In the genomic region with DNA sequence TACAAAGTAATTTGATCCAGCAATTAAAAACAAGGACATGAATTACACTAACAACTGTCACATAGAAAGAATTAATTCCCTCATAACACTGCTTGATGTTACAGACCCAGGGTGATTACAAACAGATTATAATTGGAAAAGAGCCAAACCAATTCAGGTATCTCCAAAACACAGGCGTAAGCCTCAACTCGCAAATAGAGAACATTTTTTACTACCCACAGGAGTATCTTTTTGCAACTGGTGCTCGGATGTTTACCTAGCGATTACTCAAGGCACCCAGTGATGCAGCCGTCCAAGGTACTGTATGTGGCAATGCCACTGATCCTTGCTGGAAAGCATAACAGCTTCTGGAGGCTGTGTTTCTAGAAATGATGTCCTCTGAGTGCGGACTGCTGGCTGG, we compare ENCODE assay signal across 1 cellular context.
TF ChIP-seq lines count a peak whose summit lies in the region.

No MANE protein-coding gene starts in this region.

TF ChIP-seq in HepG2, 621 proteins besides CTCF, POLR2A, EP300 and RAD21 (continued from another document and continues in another):
- TF ChIP-seq, protein P1, sequence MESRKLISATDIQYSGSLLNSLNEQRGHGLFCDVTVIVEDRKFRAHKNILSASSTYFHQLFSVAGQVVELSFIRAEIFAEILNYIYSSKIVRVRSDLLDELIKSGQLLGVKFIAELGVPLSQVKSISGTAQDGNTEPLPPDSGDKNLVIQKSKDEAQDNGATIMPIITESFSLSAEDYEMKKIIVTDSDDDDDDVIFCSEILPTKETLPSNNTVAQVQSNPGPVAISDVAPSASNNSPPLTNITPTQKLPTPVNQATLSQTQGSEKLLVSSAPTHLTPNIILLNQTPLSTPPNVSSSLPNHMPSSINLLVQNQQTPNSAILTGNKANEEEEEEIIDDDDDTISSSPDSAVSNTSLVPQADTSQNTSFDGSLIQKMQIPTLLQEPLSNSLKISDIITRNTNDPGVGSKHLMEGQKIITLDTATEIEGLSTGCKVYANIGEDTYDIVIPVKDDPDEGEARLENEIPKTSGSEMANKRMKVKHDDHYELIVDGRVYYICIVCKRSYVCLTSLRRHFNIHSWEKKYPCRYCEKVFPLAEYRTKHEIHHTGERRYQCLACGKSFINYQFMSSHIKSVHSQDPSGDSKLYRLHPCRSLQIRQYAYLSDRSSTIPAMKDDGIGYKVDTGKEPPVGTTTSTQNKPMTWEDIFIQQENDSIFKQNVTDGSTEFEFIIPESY (CRISPR knock-in tag; IDR thresholded peaks at IDR 0.05), result peak; percentile 19; the same call in 1 of the 2 replicates
- TF ChIP-seq PHF20 (CRISPR knock-in tag; IDR thresholded peaks at IDR 0.05) (no peak), ZNF746 (CRISPR knock-in tag; IDR thresholded peaks at IDR 0.05) (no peak), ZKSCAN5 (CRISPR knock-in tag; IDR thresholded peaks at IDR 0.05) (no peak), ZZZ3 (CRISPR knock-in tag; IDR thresholded peaks at IDR 0.05; ENCODE audit: borderline replicate concordance) (no peak), ZNF552 (CRISPR knock-in tag; IDR thresholded peaks at IDR 0.05; ENCODE audit: borderline replicate concordance) (no peak), PAX8 (CRISPR knock-in tag; IDR thresholded peaks at IDR 0.05; ENCODE audit: borderline replicate concordance) (no peak), NFYC (CRISPR knock-in tag; IDR thresholded peaks at IDR 0.05) (no peak), ZFY (CRISPR knock-in tag; IDR thresholded peaks at IDR 0.05) (no peak), NR2F1 (CRISPR knock-in tag; IDR thresholded peaks at IDR 0.05) (no peak), ZNF670 (CRISPR knock-in tag; IDR thresholded peaks at IDR 0.05; ENCODE audit: borderline replicate concordance) (0 out of 2 replicates have a peak, but pooled peaks have one; percentile 32), BRCA1 (CRISPR knock-in tag; IDR thresholded peaks at IDR 0.05) (no peak), AGO2 (optimal IDR thresholded peaks at IDR 0.05; ENCODE audit: low read depth, low read length) (no peak), NR3C1 (CRISPR knock-in tag; IDR thresholded peaks at IDR 0.05) (no peak), HNF4G (IDR thresholded peaks at IDR 0.05; ENCODE audit: borderline replicate concordance, low read depth, low read length) (peak; percentile 51; the same call in 1 of the 2 replicates), HNF4G (CRISPR knock-in tag; IDR thresholded peaks at IDR 0.05; ENCODE audit: borderline replicate concordance, low read depth) (no peak), ZFP36 (IDR thresholded peaks at IDR 0.05; ENCODE audit: borderline replicate concordance, low read depth, low read length, partially characterized antibody) (no peak), ZNF678 (CRISPR knock-in tag; IDR thresholded peaks at IDR 0.05) (no peak), ATRX (CRISPR knock-in tag; IDR thresholded peaks at IDR 0.05; ENCODE audit: borderline replicate concordance) (no peak), CEBPG (CRISPR knock-in tag; IDR thresholded peaks at IDR 0.05) (peak; percentile 87), TCF7L2 (IDR thresholded peaks at IDR 0.05; ENCODE audit: low read depth, low read length) (no peak), ZNF720 (CRISPR knock-in tag; IDR thresholded peaks at IDR 0.05) (no peak), MAF1 (CRISPR knock-in tag; IDR thresholded peaks at IDR 0.05; ENCODE audit: borderline replicate concordance) (no peak), PHF21A (CRISPR knock-in tag; IDR thresholded peaks at IDR 0.05) (no peak), ZNF644 (CRISPR knock-in tag; IDR thresholded peaks at IDR 0.05; ENCODE audit: low read depth) (0 out of 2 replicates have a peak, but pooled peaks have one; percentile 17)
- TF ChIP-seq, protein P2, sequence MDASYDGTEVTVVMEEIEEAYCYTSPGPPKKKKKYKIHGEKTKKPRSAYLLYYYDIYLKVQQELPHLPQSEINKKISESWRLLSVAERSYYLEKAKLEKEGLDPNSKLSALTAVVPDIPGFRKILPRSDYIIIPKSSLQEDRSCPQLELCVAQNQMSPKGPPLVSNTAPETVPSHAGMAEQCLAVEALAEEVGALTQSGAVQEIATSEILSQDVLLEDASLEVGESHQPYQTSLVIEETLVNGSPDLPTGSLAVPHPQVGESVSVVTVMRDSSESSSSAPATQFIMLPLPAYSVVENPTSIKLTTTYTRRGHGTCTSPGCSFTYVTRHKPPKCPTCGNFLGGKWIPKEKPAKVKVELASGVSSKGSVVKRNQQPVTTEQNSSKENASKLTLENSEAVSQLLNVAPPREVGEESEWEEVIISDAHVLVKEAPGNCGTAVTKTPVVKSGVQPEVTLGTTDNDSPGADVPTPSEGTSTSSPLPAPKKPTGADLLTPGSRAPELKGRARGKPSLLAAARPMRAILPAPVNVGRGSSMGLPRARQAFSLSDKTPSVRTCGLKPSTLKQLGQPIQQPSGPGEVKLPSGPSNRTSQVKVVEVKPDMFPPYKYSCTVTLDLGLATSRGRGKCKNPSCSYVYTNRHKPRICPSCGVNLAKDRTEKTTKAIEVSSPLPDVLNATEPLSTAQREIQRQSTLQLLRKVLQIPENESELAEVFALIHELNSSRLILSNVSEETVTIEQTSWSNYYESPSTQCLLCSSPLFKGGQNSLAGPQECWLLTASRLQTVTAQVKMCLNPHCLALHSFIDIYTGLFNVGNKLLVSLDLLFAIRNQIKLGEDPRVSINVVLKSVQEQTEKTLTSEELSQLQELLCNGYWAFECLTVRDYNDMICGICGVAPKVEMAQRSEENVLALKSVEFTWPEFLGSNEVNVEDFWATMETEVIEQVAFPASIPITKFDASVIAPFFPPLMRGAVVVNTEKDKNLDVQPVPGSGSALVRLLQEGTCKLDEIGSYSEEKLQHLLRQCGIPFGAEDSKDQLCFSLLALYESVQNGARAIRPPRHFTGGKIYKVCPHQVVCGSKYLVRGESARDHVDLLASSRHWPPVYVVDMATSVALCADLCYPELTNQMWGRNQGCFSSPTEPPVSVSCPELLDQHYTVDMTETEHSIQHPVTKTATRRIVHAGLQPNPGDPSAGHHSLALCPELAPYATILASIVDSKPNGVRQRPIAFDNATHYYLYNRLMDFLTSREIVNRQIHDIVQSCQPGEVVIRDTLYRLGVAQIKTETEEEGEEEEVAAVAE (CRISPR knock-in tag; IDR thresholded peaks at IDR 0.05; ENCODE audit: borderline replicate concordance), result no peak
- TF ChIP-seq, protein P3, sequence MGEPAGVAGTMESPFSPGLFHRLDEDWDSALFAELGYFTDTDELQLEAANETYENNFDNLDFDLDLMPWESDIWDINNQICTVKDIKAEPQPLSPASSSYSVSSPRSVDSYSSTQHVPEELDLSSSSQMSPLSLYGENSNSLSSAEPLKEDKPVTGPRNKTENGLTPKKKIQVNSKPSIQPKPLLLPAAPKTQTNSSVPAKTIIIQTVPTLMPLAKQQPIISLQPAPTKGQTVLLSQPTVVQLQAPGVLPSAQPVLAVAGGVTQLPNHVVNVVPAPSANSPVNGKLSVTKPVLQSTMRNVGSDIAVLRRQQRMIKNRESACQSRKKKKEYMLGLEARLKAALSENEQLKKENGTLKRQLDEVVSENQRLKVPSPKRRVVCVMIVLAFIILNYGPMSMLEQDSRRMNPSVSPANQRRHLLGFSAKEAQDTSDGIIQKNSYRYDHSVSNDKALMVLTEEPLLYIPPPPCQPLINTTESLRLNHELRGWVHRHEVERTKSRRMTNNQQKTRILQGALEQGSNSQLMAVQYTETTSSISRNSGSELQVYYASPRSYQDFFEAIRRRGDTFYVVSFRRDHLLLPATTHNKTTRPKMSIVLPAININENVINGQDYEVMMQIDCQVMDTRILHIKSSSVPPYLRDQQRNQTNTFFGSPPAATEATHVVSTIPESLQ (CRISPR knock-in tag; conservative IDR thresholded peaks at IDR 0.05), result no peak
- TF ChIP-seq, protein P4, sequence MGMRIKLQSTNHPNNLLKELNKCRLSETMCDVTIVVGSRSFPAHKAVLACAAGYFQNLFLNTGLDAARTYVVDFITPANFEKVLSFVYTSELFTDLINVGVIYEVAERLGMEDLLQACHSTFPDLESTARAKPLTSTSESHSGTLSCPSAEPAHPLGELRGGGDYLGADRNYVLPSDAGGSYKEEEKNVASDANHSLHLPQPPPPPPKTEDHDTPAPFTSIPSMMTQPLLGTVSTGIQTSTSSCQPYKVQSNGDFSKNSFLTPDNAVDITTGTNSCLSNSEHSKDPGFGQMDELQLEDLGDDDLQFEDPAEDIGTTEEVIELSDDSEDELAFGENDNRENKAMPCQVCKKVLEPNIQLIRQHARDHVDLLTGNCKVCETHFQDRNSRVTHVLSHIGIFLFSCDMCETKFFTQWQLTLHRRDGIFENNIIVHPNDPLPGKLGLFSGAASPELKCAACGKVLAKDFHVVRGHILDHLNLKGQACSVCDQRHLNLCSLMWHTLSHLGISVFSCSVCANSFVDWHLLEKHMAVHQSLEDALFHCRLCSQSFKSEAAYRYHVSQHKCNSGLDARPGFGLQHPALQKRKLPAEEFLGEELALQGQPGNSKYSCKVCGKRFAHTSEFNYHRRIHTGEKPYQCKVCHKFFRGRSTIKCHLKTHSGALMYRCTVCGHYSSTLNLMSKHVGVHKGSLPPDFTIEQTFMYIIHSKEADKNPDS (CRISPR knock-in tag; IDR thresholded peaks at IDR 0.05), result peak; percentile 100
- TF ChIP-seq, protein P5, sequence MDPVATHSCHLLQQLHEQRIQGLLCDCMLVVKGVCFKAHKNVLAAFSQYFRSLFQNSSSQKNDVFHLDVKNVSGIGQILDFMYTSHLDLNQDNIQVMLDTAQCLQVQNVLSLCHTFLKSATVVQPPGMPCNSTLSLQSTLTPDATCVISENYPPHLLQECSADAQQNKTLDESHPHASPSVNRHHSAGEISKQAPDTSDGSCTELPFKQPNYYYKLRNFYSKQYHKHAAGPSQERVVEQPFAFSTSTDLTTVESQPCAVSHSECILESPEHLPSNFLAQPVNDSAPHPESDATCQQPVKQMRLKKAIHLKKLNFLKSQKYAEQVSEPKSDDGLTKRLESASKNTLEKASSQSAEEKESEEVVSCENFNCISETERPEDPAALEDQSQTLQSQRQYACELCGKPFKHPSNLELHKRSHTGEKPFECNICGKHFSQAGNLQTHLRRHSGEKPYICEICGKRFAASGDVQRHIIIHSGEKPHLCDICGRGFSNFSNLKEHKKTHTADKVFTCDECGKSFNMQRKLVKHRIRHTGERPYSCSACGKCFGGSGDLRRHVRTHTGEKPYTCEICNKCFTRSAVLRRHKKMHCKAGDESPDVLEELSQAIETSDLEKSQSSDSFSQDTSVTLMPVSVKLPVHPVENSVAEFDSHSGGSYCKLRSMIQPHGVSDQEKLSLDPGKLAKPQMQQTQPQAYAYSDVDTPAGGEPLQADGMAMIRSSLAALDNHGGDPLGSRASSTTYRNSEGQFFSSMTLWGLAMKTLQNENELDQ (CRISPR knock-in tag; IDR thresholded peaks at IDR 0.05; ENCODE audit: borderline replicate concordance), result no peak
- TF ChIP-seq, protein P6, sequence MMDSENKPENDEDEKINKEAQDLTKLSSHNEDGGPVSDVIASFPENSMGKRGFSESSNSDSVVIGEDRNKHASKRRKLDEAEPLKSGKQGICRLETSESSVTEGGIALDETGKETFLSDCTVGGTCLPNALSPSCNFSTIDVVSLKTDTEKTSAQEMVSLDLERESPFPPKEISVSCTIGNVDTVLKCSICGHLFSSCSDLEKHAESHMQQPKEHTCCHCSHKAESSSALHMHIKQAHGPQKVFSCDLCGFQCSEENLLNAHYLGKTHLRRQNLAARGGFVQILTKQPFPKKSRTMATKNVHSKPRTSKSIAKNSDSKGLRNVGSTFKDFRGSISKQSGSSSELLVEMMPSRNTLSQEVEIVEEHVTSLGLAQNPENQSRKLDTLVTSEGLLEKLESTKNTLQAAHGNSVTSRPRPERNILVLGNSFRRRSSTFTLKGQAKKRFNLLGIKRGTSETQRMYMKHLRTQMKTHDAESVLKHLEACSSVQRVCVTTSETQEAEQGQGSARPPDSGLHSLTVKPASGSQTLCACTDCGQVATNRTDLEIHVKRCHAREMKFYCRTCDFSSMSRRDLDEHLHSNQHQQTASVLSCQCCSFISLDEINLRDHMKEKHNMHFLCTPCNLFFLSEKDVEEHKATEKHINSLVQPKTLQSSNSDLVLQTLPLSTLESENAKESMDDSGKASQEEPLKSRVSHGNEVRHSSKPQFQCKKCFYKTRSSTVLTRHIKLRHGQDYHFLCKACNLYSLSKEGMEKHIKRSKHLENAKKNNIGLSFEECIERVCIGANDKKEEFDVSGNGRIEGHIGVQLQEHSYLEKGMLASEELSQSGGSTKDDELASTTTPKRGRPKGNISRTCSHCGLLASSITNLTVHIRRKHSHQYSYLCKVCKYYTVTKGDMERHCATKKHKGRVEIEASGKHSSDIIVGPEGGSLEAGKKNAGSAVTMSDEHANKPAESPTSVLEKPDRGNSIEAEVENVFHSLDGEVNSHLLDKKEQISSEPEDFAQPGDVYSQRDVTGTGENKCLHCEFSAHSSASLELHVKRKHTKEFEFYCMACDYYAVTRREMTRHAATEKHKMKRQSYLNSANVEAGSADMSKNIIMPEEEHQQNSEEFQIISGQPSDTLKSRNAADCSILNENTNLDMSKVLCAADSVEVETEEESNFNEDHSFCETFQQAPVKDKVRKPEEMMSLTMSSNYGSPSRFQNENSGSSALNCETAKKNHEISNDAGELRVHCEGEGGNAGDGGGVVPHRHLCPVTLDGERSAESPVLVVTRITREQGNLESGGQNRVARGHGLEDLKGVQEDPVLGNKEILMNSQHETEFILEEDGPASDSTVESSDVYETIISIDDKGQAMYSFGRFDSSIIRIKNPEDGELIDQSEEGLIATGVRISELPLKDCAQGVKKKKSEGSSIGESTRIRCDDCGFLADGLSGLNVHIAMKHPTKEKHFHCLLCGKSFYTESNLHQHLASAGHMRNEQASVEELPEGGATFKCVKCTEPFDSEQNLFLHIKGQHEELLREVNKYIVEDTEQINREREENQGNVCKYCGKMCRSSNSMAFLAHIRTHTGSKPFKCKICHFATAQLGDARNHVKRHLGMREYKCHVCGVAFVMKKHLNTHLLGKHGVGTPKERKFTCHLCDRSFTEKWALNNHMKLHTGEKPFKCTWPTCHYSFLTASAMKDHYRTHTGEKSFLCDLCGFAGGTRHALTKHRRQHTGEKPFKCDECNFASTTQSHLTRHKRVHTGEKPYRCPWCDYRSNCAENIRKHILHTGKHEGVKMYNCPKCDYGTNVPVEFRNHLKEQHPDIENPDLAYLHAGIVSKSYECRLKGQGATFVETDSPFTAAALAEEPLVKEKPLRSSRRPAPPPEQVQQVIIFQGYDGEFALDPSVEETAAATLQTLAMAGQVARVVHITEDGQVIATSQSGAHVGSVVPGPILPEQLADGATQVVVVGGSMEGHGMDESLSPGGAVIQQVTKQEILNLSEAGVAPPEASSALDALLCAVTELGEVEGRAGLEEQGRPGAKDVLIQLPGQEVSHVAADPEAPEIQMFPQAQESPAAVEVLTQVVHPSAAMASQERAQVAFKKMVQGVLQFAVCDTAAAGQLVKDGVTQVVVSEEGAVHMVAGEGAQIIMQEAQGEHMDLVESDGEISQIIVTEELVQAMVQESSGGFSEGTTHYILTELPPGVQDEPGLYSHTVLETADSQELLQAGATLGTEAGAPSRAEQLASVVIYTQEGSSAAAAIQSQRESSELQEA (CRISPR knock-in tag; IDR thresholded peaks at IDR 0.05; ENCODE audit: not compliant biosample characterization), result no peak
